Comparison of ENCODE assay signal across 31 cellular contexts in the genomic region with DNA sequence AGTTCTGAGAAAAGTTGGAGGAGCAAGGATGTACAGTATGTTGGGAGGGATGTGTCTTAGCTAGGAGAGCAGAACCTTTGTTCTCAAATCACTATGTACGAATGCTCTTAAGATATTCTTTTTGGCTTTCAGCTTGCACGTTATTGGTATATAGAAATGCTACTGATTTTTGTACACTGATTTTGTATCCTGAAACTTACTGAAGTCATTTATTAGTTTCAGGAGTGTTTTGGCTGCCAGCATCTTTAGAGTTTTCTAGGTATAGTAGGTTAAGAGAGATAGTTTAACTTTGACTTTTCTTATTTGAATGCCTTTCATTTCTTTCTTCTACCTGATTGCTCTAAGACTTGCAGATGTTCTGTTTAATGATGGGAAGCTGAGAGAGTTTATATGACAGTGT.
DNase-seq lines count a peak whose midpoint lies in the region; ATAC-seq lines count a peak whose summit lies in the region.
"Had no signal": no experiment of that assay in that cellular context is flagged by ENCODE, and none has a peak within 500 bp of the region (broad histone marks: within the 10 kb centered on the region; RNA-seq: fewer than 3 reads in every experiment).

No MANE protein-coding gene starts in this region.

- H3K36me3 Mint-ChIP-seq in activated naive CD4-positive, alpha-beta T cell treated with anti-CD3 and anti-CD28 coated beads, Interleukin-2, amount 50 U/mL, for 24 hours, result peaks cover 2% of the 10 kb centered on the region
- H3K36me3 Mint-ChIP-seq in activated naive CD4-positive, alpha-beta T cell treated with anti-CD3 and anti-CD28 coated beads, Interleukin-2, amount 10 ng/mL, durations not matched to agents 7 days and 5 days, result no peaks in the 10 kb centered on the region
- H3K36me3 Mint-ChIP-seq: immature natural killer cell; naive thymus-derived CD8-positive, alpha-beta T cell had no signal

- H3K27me3 Mint-ChIP-seq in activated naive CD4-positive, alpha-beta T cell treated with anti-CD3 and anti-CD28 coated beads, Interleukin-2, amount 50 U/mL, for 24 hours, result no peaks in the 10 kb centered on the region
- H3K27me3 Mint-ChIP-seq in activated naive CD4-positive, alpha-beta T cell treated with anti-CD3 and anti-CD28 coated beads, Interleukin-2, amount 10 ng/mL, durations not matched to agents 7 days and 5 days, result no peaks in the 10 kb centered on the region
- H3K27me3 Mint-ChIP-seq: activated B cell treated with CpG ODN at 0.5 μM for 24 hours; CD8-positive, alpha-beta memory T cell; naive thymus-derived CD8-positive, alpha-beta T cell had no signal

- no peaks in the 10 kb centered on the region for H3K4me1 Mint-ChIP-seq in activated naive CD4-positive, alpha-beta T cell treated with anti-CD3 and anti-CD28 coated beads, Interleukin-2, amount 50 U/mL, for 24 hours
- no peaks in the 10 kb centered on the region for H3K4me1 Mint-ChIP-seq in activated naive CD4-positive, alpha-beta T cell treated with anti-CD3 and anti-CD28 coated beads, Interleukin-2, amount 10 ng/mL, durations not matched to agents 7 days and 5 days
- H3K4me1 Mint-ChIP-seq: activated B cell treated with CpG ODN at 0.5 μM for 24 hours; CD8-positive, alpha-beta memory T cell; immature natural killer cell had no signal

- ATAC-seq in HG02588 (IDR thresholded peaks at IDR 0.05; ENCODE audit: unreplicated experiment) (peak; percentile 50), HG03342 (IDR thresholded peaks at IDR 0.05; ENCODE audit: unreplicated experiment) (peak; percentile 35)
- ATAC-seq: esophagus mucosa; K562; left lobe of liver; naive thymus-derived CD8-positive, alpha-beta T cell; SK-N-SH treated with all-trans-retinoic acid at 6 μM for 48 hours had no signal

- H3K4me3 Mint-ChIP-seq in activated naive CD4-positive, alpha-beta T cell treated with anti-CD3 and anti-CD28 coated beads, Interleukin-2, amount 50 U/mL, for 24 hours, result no peak overlapping the region
- H3K4me3 Mint-ChIP-seq in activated naive CD4-positive, alpha-beta T cell treated with anti-CD3 and anti-CD28 coated beads, Interleukin-2, amount 10 ng/mL, durations not matched to agents 7 days and 5 days, result no peak overlapping the region
- H3K4me3 Mint-ChIP-seq: activated B cell treated with CpG ODN at 0.5 μM for 24 hours; CD8-positive, alpha-beta memory T cell; immature natural killer cell; naive thymus-derived CD8-positive, alpha-beta T cell had no signal

- DNase-seq in activated naive CD4-positive, alpha-beta T cell treated with anti-CD3 and anti-CD28 coated beads, Interleukin-2, amount 10 ng/mL, durations not matched to agents 7 days and 5 days, result no peak
- DNase-seq in MV-4-11 (lab: John Stamatoyannopoulos, UW) (no peak), NCI-H1417 treated with DMSO at 0.1 percent for 48 hours (lab: John Stamatoyannopoulos, UW) (no peak), NCI-H128 (lab: John Stamatoyannopoulos, UW; ENCODE audit: unreplicated experiment) (no peak), cerebellar cortex (ENCODE audit: low spot score) (no peak)
- DNase-seq: activated B cell treated with CpG ODN at 0.5 μM for 24 hours; activated CD4-positive, alpha-beta T cell treated with anti-CD3 and anti-CD28 coated beads, Interleukin-2, amount 50 U/mL, for 48 hours; activated gamma-delta T cell treated with Interleukin-2 at 50 U/mL for 16 hours; activated T-cell treated with anti-CD3 and anti-CD28 coated beads for 4 hours; adrenal gland; brain microvascular endothelial cell; CD8-positive, alpha-beta memory T cell; effector CD8-positive, alpha-beta T cell; foreskin melanocyte; immature natural killer cell; MM.1S; naive thymus-derived CD8-positive, alpha-beta T cell; NCI-H146; NCI-H510A treated with DMSO at 0.1 percent for 48 hours; ovary; spleen; stimulated activated CD4-positive, alpha-beta T cell treated with anti-CD3 and anti-CD28 coated beads, Interleukin-4, amount 100 ng/mL, for 24 hours; stimulated activated naive CD4-positive, alpha-beta T cell treated with Interleukin-2 at 50 U/mL for 16 hours; T-helper 9 cell had no signal

- CTCF ChIA-PET in activated naive CD4-positive, alpha-beta T cell treated with anti-CD3 and anti-CD28 coated beads, Interleukin-2, amount 10 ng/mL, durations not matched to agents 7 days and 5 days (lab: Charles Lee), result no interaction called here

- no peaks in the 10 kb centered on the region for H3K9me3 Mint-ChIP-seq in activated naive CD4-positive, alpha-beta T cell treated with anti-CD3 and anti-CD28 coated beads, Interleukin-2, amount 50 U/mL, for 24 hours
- H3K9me3 Mint-ChIP-seq in activated naive CD4-positive, alpha-beta T cell treated with anti-CD3 and anti-CD28 coated beads, Interleukin-2, amount 10 ng/mL, durations not matched to agents 7 days and 5 days, result peaks cover 6% of the 10 kb centered on the region

- peak overlapping the region; percentile 2 for H3K27ac Mint-ChIP-seq in activated naive CD4-positive, alpha-beta T cell treated with anti-CD3 and anti-CD28 coated beads, Interleukin-2, amount 50 U/mL, for 24 hours
- H3K27ac Mint-ChIP-seq in activated naive CD4-positive, alpha-beta T cell treated with anti-CD3 and anti-CD28 coated beads, Interleukin-2, amount 10 ng/mL, durations not matched to agents 7 days and 5 days, result no peak overlapping the region
- H3K27ac Mint-ChIP-seq: activated B cell treated with CpG ODN at 0.5 μM for 24 hours; CD8-positive, alpha-beta memory T cell; immature natural killer cell; naive thymus-derived CD8-positive, alpha-beta T cell had no signal
